In the genomic region with DNA sequence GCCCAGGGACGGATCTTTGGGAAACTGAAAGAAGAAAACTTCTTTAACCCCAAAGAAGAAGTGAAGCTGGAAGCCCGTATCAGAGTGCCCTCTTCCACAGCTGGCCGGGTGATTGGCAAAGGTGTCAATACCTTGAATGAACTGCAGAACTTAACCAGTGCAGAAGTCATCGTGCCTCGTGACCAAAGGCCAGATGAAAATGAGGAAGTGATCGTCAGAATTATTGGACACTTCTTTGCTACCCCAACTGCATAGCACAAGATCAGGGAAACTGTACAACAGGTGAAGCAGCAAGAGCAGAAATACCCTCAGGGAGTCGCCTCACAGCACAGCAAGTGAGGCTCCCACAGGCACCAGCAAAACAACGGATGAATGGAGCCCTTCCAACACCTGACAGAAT, we compare ENCODE assay signal across 24 cellular contexts.
DNase-seq lines count a peak whose midpoint lies in the region; ATAC-seq, FAIRE-seq and TF ChIP-seq lines count a peak whose summit lies in the region.
"Had no signal": no experiment of that assay in that cellular context is flagged by ENCODE, and none has a peak within 500 bp of the region (broad histone marks: within the 10 kb centered on the region; RNA-seq: fewer than 3 reads in every experiment).

No MANE protein-coding gene starts in this region.

- peaks cover 33 to 48% of the 10 kb centered on the region in 2 donors for H3K4me1 Mint-ChIP-seq in stimulated activated naive B cell treated with anti-CD40 and anti-IgM and Interleukin-4, amounts not matched to agents 10 μg/mL and 1 μg/mL and 100 μg/mL, for 72 hours
- H3K4me1 Mint-ChIP-seq in chondrocyte (ENCODE audit: low read depth) = no peaks in the 10 kb centered on the region
- H3K4me1 Mint-ChIP-seq: CD14-positive monocyte had no signal

- intact Hi-C loops in K562 (cut with micrococcal nuclease) (no loop called here), kidney (cut with DNase I) (no loop called here)

- TF ChIP-seq RAD21 in K562 (CRISPR knock-in tag; conservative IDR thresholded peaks at IDR 0.05 in 1 of 2, IDR thresholded peaks at IDR 0.05 in 1 of 2) = no peak

- H3K4me3 Mint-ChIP-seq in stimulated activated naive B cell treated with anti-CD40 and anti-IgM and Interleukin-4, amounts not matched to agents 10 μg/mL and 1 μg/mL and 100 μg/mL, for 72 hours = peak overlapping the region; percentile 29 to 49
- no peak overlapping the region for H3K4me3 Mint-ChIP-seq in chondrocyte (ENCODE audit: unreplicated experiment)
- H3K4me3 Mint-ChIP-seq: CD14-positive monocyte; CD4-positive, alpha-beta memory T cell; HFFc6; IgD-negative memory B cell had no signal

- TF ChIP-seq POLR2A in GM12892 (IDR thresholded peaks at IDR 0.05; ENCODE audit: low read depth, low read length) = no peak
- TF ChIP-seq POLR2A in K562 (conservative IDR thresholded peaks at IDR 0.05) = no peak

- TF ChIP-seq EP300 in K562 (IDR thresholded peaks at IDR 0.05; ENCODE audit: low read length) = no peak

- WGBS in K562 (ENCODE audit: insufficient coverage, low coverage, missing lambda C conversion rate) = under 1% methylated on average over 8 of the region's 8 CpGs

- H3K27me3 Mint-ChIP-seq in stimulated activated naive B cell treated with anti-CD40 and anti-IgM and Interleukin-4, amounts not matched to agents 10 μg/mL and 1 μg/mL and 100 μg/mL, for 72 hours = no peaks in the 10 kb centered on the region
- peaks cover 12% of the 10 kb centered on the region for H3K27me3 Mint-ChIP-seq in chondrocyte (ENCODE audit: low read depth)
- H3K27me3 Mint-ChIP-seq: CD4-positive, alpha-beta memory T cell; IgD-negative memory B cell had no signal

- in situ Hi-C loops in K562 (cut with MboI) = no loop called here

- no peak overlapping the region for H3K9ac ChIP-seq in K562 (ENCODE audit: insufficient read depth in 1 of 2, low read depth in 2 of 2, low read length in 2 of 2)
- H3K9ac ChIP-seq in kidney (ENCODE audit: low read length in 2 of 2) = no peak overlapping the region
- H3K9ac ChIP-seq: BLaER1 had no signal

- no peak for TF ChIP-seq CTCF in K562 (IDR thresholded peaks at IDR 0.05 in 2 of 3, conservative IDR thresholded peaks at IDR 0.05 in 1 of 3; ENCODE audit: insufficient read depth in 2 of 3, low read depth in 1 of 3, low read length in 3 of 3)
- TF ChIP-seq CTCF in chondrocyte (IDR thresholded peaks at IDR 0.05) = no peak
- TF ChIP-seq CTCF in kidney (IDR thresholded peaks at IDR 0.05; ENCODE audit: borderline replicate concordance, extremely low read depth, insufficient read depth) = no peak

- no peak overlapping the region for H3K4me3 ChIP-seq in K562
- H3K4me3 ChIP-seq in kidney (ENCODE audit: low read length in 2 of 2) = no peak overlapping the region
- H3K4me3 ChIP-seq: A549, BLaER1 had no signal

- no peak overlapping the region for H3K4me2 ChIP-seq in K562 (ENCODE audit: insufficient read depth, low read length)
- H3K4me2 ChIP-seq: A549, BLaER1 had no signal

- H3K79me2 ChIP-seq in K562 (ENCODE audit: control insufficient read depth, insufficient read depth, low read length) = no peaks in the 10 kb centered on the region

- H3K4me1 ChIP-seq in K562 (replicated peaks in 1 of 2; ENCODE audit: control insufficient read depth in 2 of 2, insufficient read depth in 2 of 2, low read length in 2 of 2) (no peaks in the 10 kb centered on the region), kidney (ENCODE audit: control insufficient read depth in 1 of 2, insufficient read depth in 1 of 2, low read depth in 1 of 2, low read length in 2 of 2) (no peaks in the 10 kb centered on the region)
- H3K4me1 ChIP-seq: A549 had no signal

- no peaks in the 10 kb centered on the region for H3K9me3 ChIP-seq in K562 (replicated peaks; ENCODE audit: control insufficient read depth, insufficient read depth, low read depth, low read length)
- H3K9me3 ChIP-seq in kidney (ENCODE audit: control insufficient read depth in 1 of 2, low read length in 2 of 2) = no peaks in the 10 kb centered on the region
- H3K9me3 ChIP-seq: A549 had no signal

- POLR2A ChIA-PET in K562 (lab: Yijun Ruan, JAX) = interaction anchor here (1.9 kb wide), 1 partner anchor 33 kb away, joined by 9 read pairs; no protein-coding TSS in a partner anchor

- H3K36me3 ChIP-seq in K562 (ENCODE audit: control insufficient read depth, insufficient read depth, low read length) = no peaks in the 10 kb centered on the region
- H3K36me3 ChIP-seq in kidney (ENCODE audit: control insufficient read depth in 1 of 2, insufficient read depth in 2 of 2, low read length in 2 of 2) = no peaks in the 10 kb centered on the region
- H3K36me3 ChIP-seq: BLaER1 had no signal

- no peaks in the 10 kb centered on the region for H3K9me1 ChIP-seq in K562 (ENCODE audit: control insufficient read depth, insufficient read depth, low read length)

- peaks cover 0 to 22% of the 10 kb centered on the region in 2 experiments; a peak in 3 of 5 replicates for H3K27me3 ChIP-seq in K562 (ENCODE audit: control insufficient read depth in 2 of 2, insufficient read depth in 2 of 2, low read length in 2 of 2)
- H3K27me3 ChIP-seq: BLaER1 had no signal

- peaks cover 5 to 17% of the 10 kb centered on the region in 2 donors for H3K36me3 Mint-ChIP-seq in stimulated activated naive B cell treated with anti-CD40 and anti-IgM and Interleukin-4, amounts not matched to agents 10 μg/mL and 1 μg/mL and 100 μg/mL, for 72 hours
- H3K36me3 Mint-ChIP-seq in chondrocyte (ENCODE audit: low read depth) = no peaks in the 10 kb centered on the region
- H3K36me3 Mint-ChIP-seq: CD14-positive monocyte had no signal

- no peak overlapping the region for H3K27ac ChIP-seq in K562 (ENCODE audit: extremely low read depth, low read depth, low read length)
- no peak overlapping the region for H3K27ac ChIP-seq in kidney (ENCODE audit: low read depth in 2 of 2, low read length in 2 of 2)
- H3K27ac ChIP-seq: A549, BLaER1 had no signal

- CTCF ChIA-PET in K562 (lab: Yijun Ruan, JAX; ENCODE audit: low intra/inter-chr PET ratio) = no interaction called here

- DNase-seq in GM12892 (ENCODE audit: insufficient read length) (no peak), NCI-H146 treated with DMSO at 0.1 percent for 48 hours (lab: John Stamatoyannopoulos, UW; ENCODE audit: unreplicated experiment) (peak; percentile 19), K562 (ENCODE audit: extremely low read depth in 1 of 4, low spot score in 3 of 4) (no peak), chondrocyte (ENCODE audit: low spot score) (no peak), kidney (no peak)
- peak; percentile 11 for DNase-seq in stimulated activated naive B cell treated with anti-CD40 and anti-IgM and Interleukin-4, amounts not matched to agents 10 μg/mL and 1 μg/mL and 100 μg/mL, for 72 hours
- no peak for DNase-seq in stimulated activated naive CD4-positive, alpha-beta T cell (lab: John Stamatoyannopoulos, UW)
- no peak for DNase-seq in activated CD4-positive, alpha-beta T cell treated with anti-CD3 and anti-CD28 coated beads for 48 hours
- DNase-seq: AML-193; CD4-positive, alpha-beta memory T cell; DMS153; DMS79; GDM1; GOT3; H7; HFFc6; KG1 had no signal

- peaks cover 3 to 7% of the 10 kb centered on the region in 2 donors for H3K9me3 Mint-ChIP-seq in stimulated activated naive B cell treated with anti-CD40 and anti-IgM and Interleukin-4, amounts not matched to agents 10 μg/mL and 1 μg/mL and 100 μg/mL, for 72 hours
- H3K9me3 Mint-ChIP-seq in chondrocyte (ENCODE audit: low read depth) = peaks cover 2% of the 10 kb centered on the region
- H3K9me3 Mint-ChIP-seq: HFFc6 had no signal

- ATAC-seq in K562 = no peak
- ATAC-seq in stimulated activated naive B cell treated with anti-CD40 and anti-IgM and Interleukin-4, amounts not matched to agents 10 μg/mL and 1 μg/mL and 100 μg/mL, for 72 hours (replicated peaks) = peak; percentile 78 to 81
- ATAC-seq: A549, HCT116, HepG2 had no signal

- H2AFZ ChIP-seq in K562 (ENCODE audit: low read depth, low read length) = no peak overlapping the region

- no TSS peak for BruUV-seq in K562 (replicated peaks; lab: Mats Ljungman, UMichigan)

- peak overlapping the region; percentile 79 for H3K27ac Mint-ChIP-seq in stimulated activated naive B cell treated with anti-CD40 and anti-IgM and Interleukin-4, amounts not matched to agents 10 μg/mL and 1 μg/mL and 100 μg/mL, for 72 hours
- no peak overlapping the region for H3K27ac Mint-ChIP-seq in chondrocyte (ENCODE audit: unreplicated experiment)
- H3K27ac Mint-ChIP-seq: CD14-positive monocyte, HFFc6 had no signal

- FAIRE-seq in GM12892 (lab: Jason Lieb, UNC) = peak; percentile 36
- no peak for FAIRE-seq in K562 (lab: Jason Lieb, UNC)
- no peak for FAIRE-seq in kidney (lab: Jason Lieb, UNC)
- FAIRE-seq: A549, GM18507, HepG2 had no signal

- H4K20me1 ChIP-seq in K562 (replicated peaks; ENCODE audit: control insufficient read depth, insufficient read depth, low read length) = no peaks in the 10 kb centered on the region
- H4K20me1 ChIP-seq: BLaER1 had no signal

TF ChIP-seq in K562, 482 proteins besides CTCF, POLR2A, EP300 and RAD21:
- TF ChIP-seq SPI1 (IDR thresholded peaks at IDR 0.05; ENCODE audit: borderline replicate concordance, low read depth, low read length) = peak; percentile 88
- no peak for TF ChIP-seq ZNF23 (CRISPR knock-in tag; IDR thresholded peaks at IDR 0.05)

Comparison
In these comparisons a context has a peak if more than half of its experiments do, and no peak if none do; other contexts are left out.
1. DNase-seq: peak in NCI-H146 treated with DMSO at 0.1 percent for 48 hours (single experiment) and stimulated activated naive B cell treated with anti-CD40 and anti-IgM and Interleukin-4, amounts not matched to agents 10 μg/mL and 1 μg/mL and 100 μg/mL, for 72 hours (single experiment); none in GM12892 (single experiment), K562 (0 of 4), chondrocyte (single experiment), stimulated activated naive CD4-positive, alpha-beta T cell (0 of 6), activated CD4-positive, alpha-beta T cell treated with anti-CD3 and anti-CD28 coated beads for 48 hours (single experiment) and kidney (single experiment).